14 cellular contexts compared by ENCODE assay signal in genomic region chr20:38175221-38176030, GRCh38. TPM values are rescaled to one million over a fixed set of nuclear protein-coding genes. Genes with fewer than 3 reads are reported as not detected.
"Had no signal": no experiment of that assay in that cellular context is flagged by ENCODE, and none has a peak within 500 bp of the region (broad histone marks: within the 10 kb centered on the region; RNA-seq: fewer than 3 reads in every experiment).

No MANE protein-coding gene starts in this region.

- H3K27ac Mint-ChIP-seq: activated CD4-positive, alpha-beta T cell treated with anti-CD3 and anti-CD28 coated beads for 36 hours; activated CD8-positive, alpha-beta T cell treated with anti-CD3 and anti-CD28 coated beads for 36 hours; activated naive CD8-positive, alpha-beta T cell treated with anti-CD3 and anti-CD28 coated beads, Interleukin-2, amount 10 ng/mL, durations not matched to agents 7 days and 5 days; naive B cell; stimulated activated naive CD8-positive, alpha-beta T cell treated with anti-CD3 and anti-CD28 coated beads, Interleukin-15, Interleukin-2, amounts not matched to agents 100 ng/mL and 50 ng/mL, for 24 hours had no signal

- H3K4me3 Mint-ChIP-seq: activated CD4-positive, alpha-beta T cell treated with anti-CD3 and anti-CD28 coated beads for 36 hours; activated CD8-positive, alpha-beta T cell treated with anti-CD3 and anti-CD28 coated beads for 36 hours; activated naive CD8-positive, alpha-beta T cell treated with anti-CD3 and anti-CD28 coated beads, Interleukin-2, amount 10 ng/mL, durations not matched to agents 7 days and 5 days; naive B cell; stimulated activated naive CD8-positive, alpha-beta T cell treated with anti-CD3 and anti-CD28 coated beads, Interleukin-15, Interleukin-2, amounts not matched to agents 100 ng/mL and 50 ng/mL, for 24 hours had no signal

- ATAC-seq: activated CD4-positive, alpha-beta T cell treated with anti-CD3 and anti-CD28 coated beads for 36 hours; activated CD8-positive, alpha-beta T cell treated with anti-CD3 and anti-CD28 coated beads for 36 hours; gastroesophageal sphincter had no signal

- DNase-seq: activated CD4-positive, alpha-beta T cell treated with anti-CD3 and anti-CD28 coated beads for 36 hours; activated CD8-positive, alpha-beta memory T cell treated with anti-CD3 and anti-CD28 coated beads, Interleukin-2, amount 50 U/mL, for 4 hours; activated CD8-positive, alpha-beta T cell treated with anti-CD3 and anti-CD28 coated beads for 36 hours; activated naive CD8-positive, alpha-beta T cell treated with anti-CD3 and anti-CD28 coated beads, Interleukin-2, amount 10 ng/mL, durations not matched to agents 7 days and 5 days; effector CD4-positive, alpha-beta T cell; kidney glomerular epithelial cell; naive B cell; stimulated activated CD4-positive, alpha-beta T cell treated with anti-CD3 and anti-CD28 coated beads, Interleukin-15, amount 100 ng/mL, for 24 hours; stimulated activated CD4-positive, alpha-beta T cell treated with anti-CD3 and anti-CD28 coated beads, Interleukin-4, amount 100 ng/mL, for 24 hours; T-helper 9 cell; testis; WERI-Rb-1 had no signal

- H3K36me3 Mint-ChIP-seq: activated naive CD8-positive, alpha-beta T cell treated with anti-CD3 and anti-CD28 coated beads, Interleukin-2, amount 10 ng/mL, durations not matched to agents 7 days and 5 days; naive B cell had no signal

- H3K9me3 Mint-ChIP-seq: activated CD8-positive, alpha-beta T cell treated with anti-CD3 and anti-CD28 coated beads for 36 hours; activated naive CD8-positive, alpha-beta T cell treated with anti-CD3 and anti-CD28 coated beads, Interleukin-2, amount 10 ng/mL, durations not matched to agents 7 days and 5 days; naive B cell; stimulated activated naive CD8-positive, alpha-beta T cell treated with anti-CD3 and anti-CD28 coated beads, Interleukin-15, Interleukin-2, amounts not matched to agents 100 ng/mL and 50 ng/mL, for 24 hours had no signal

- H3K4me1 Mint-ChIP-seq: activated CD4-positive, alpha-beta T cell treated with anti-CD3 and anti-CD28 coated beads for 36 hours; naive B cell had no signal

RNA-seq across cellular contexts. Expression of gene TGM2, which starts 10.4 kb away (rescaled TPM):
- total RNA-seq: activated CD8-positive, alpha-beta T cell treated with anti-CD3 and anti-CD28 coated beads for 36 hours had no signal
